ENCODE assay signal across 8 cellular contexts in the genomic region with DNA sequence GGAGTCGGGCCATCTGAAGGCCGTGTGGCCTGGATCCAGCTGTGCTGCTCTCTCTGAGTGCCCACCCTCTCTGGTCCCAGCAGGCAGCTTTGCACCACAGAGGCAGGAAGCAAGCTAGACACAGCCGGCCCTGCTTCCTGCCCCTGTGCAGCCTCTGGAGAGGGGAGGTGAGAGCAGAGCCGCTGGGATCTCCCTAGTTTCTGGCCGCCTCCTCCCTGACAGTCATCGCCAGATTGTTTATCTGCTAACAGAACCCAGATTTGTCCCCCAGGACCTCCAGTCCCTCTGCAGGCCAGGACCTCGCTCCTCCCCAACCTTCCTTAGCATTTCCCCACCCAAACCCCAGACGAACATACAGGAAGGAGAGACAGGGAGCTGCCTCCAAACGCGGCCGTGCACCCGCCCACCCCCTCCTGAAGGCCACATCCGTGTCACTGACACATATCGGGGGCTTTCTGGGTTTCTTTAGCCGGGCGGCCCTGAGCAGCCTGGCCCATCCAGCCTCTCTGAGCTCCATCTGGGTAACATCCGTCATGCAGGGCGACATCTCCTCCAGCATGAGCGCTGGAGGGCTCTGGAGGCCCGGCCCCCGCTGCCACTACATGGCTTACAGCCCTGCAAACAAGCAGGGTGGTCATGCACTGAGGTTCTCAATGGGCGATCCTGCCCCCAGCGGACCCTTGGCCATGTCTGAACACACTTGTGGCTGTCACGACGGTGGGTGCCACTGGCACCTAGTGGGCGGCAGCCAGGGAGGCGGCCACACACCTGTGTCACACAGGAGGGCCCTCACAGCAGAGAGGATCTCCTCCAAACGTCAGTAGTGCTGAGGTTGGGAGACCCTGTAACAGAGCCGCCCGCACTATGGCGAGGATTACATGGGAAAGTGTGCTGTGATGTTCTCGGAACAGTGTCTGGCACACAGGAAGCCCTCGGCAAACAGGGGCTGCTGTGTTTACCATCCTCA. TPM values are rescaled to one million over a fixed set of nuclear protein-coding genes. Genes with fewer than 3 reads are reported as not detected.
DNase-seq lines count a peak whose midpoint lies in the region; ATAC-seq and TF ChIP-seq lines count a peak whose summit lies in the region.

No MANE protein-coding gene starts in this region.

- H3K9me3 ChIP-seq in right lobe of liver (no peaks in the 10 kb centered on the region), ascending aorta (no peaks in the 10 kb centered on the region), tibial nerve (no peaks in the 10 kb centered on the region)

- DNase-seq in T-helper 2 cell treated with Interferon-gamma antibody and Interleukin-4, amounts not matched to agents 5 μg/mL and 100 μg/mL, for 36 hours (ENCODE audit: low spot score): peak; percentile 41
- DNase-seq in activated naive CD8-positive, alpha-beta T cell treated with anti-CD3 and anti-CD28 coated beads, Interleukin-2, amount 50 U/mL, for 16 hours (ENCODE audit: low read depth, low spot score): peak; percentile 12
- peak in 2 of 3 donors; percentile 52 to 60 for DNase-seq in right lobe of liver
- DNase-seq in NCI-H128 (lab: John Stamatoyannopoulos, UW; ENCODE audit: unreplicated experiment): no peak
- DNase-seq in ascending aorta (ENCODE audit: low spot score in 2 of 2): no peak
- DNase-seq in GF-D8 (lab: John Stamatoyannopoulos, UW): no peak
- DNase-seq in tibial nerve (ENCODE audit: low spot score in 2 of 2): no peak

- no peaks in the 10 kb centered on the region for H3K36me3 Mint-ChIP-seq in T-helper 2 cell treated with Interferon-gamma antibody and Interleukin-4, amounts not matched to agents 5 μg/mL and 100 μg/mL, for 36 hours (ENCODE audit: low read depth)
- no peaks in the 10 kb centered on the region for H3K36me3 Mint-ChIP-seq in stimulated activated naive CD8-positive, alpha-beta T cell treated with anti-CD3 and anti-CD28 coated beads, Interleukin-15, Interleukin-2, amounts not matched to agents 100 ng/mL and 50 ng/mL, for 24 hours (ENCODE audit: low read depth)

- H3K36me3 ChIP-seq in right lobe of liver (peaks cover 0 to 43% (median 16%) of the 10 kb centered on the region in 4 donors), ascending aorta (no peaks in the 10 kb centered on the region), tibial nerve (no peaks in the 10 kb centered on the region)

- no peaks in the 10 kb centered on the region for H3K9me3 Mint-ChIP-seq in T-helper 2 cell treated with Interferon-gamma antibody and Interleukin-4, amounts not matched to agents 5 μg/mL and 100 μg/mL, for 36 hours
- no peaks in the 10 kb centered on the region for H3K9me3 Mint-ChIP-seq in stimulated activated naive CD8-positive, alpha-beta T cell treated with anti-CD3 and anti-CD28 coated beads, Interleukin-15, Interleukin-2, amounts not matched to agents 100 ng/mL and 50 ng/mL, for 24 hours

- peak overlapping the region; percentile 82 for H3K4me3 Mint-ChIP-seq in T-helper 2 cell treated with Interferon-gamma antibody and Interleukin-4, amounts not matched to agents 5 μg/mL and 100 μg/mL, for 36 hours
- H3K4me3 Mint-ChIP-seq in stimulated activated naive CD8-positive, alpha-beta T cell treated with anti-CD3 and anti-CD28 coated beads, Interleukin-15, Interleukin-2, amounts not matched to agents 100 ng/mL and 50 ng/mL, for 24 hours: peak overlapping the region; percentile 69

- no peaks in the 10 kb centered on the region for H3K27me3 Mint-ChIP-seq in T-helper 2 cell treated with Interferon-gamma antibody and Interleukin-4, amounts not matched to agents 5 μg/mL and 100 μg/mL, for 36 hours (ENCODE audit: low read depth)
- no peaks in the 10 kb centered on the region for H3K27me3 Mint-ChIP-seq in stimulated activated naive CD8-positive, alpha-beta T cell treated with anti-CD3 and anti-CD28 coated beads, Interleukin-15, Interleukin-2, amounts not matched to agents 100 ng/mL and 50 ng/mL, for 24 hours

- TF ChIP-seq CTCF in right lobe of liver (IDR thresholded peaks at IDR 0.05) (no peak), ascending aorta (IDR thresholded peaks at IDR 0.05) (no peak), tibial nerve (IDR thresholded peaks at IDR 0.05) (no peak)

- WGBS in right lobe of liver (ENCODE audit: insufficient coverage, low coverage, low lambda C conversion rate, missing lambda C conversion rate): 58% methylated on average over 11 of the region's 33 CpGs
- 63 to 65% methylated on average over 23 to 27 of the region's 33 CpGs for WGBS in tibial nerve, 2 donors

- H3K27ac ChIP-seq in right lobe of liver (peak overlapping the region in 2 of 3 donors; percentile 4 to 77), ascending aorta (no peak overlapping the region), tibial nerve (peak overlapping the region in 2 of 4 donors; percentile 17 to 75)

- H3K4me1 ChIP-seq in right lobe of liver: no peaks in the 10 kb centered on the region
- no peaks in the 10 kb centered on the region for H3K4me1 ChIP-seq in ascending aorta
- H3K4me1 ChIP-seq in tibial nerve: peaks cover 0 to 29% (median 10%) of the 10 kb centered on the region in 4 donors

- TF ChIP-seq EP300 in tibial nerve (IDR thresholded peaks at IDR 0.05): no peak

- H3K27ac Mint-ChIP-seq in T-helper 2 cell treated with Interferon-gamma antibody and Interleukin-4, amounts not matched to agents 5 μg/mL and 100 μg/mL, for 36 hours: peak overlapping the region; percentile 98
- H3K27ac Mint-ChIP-seq in stimulated activated naive CD8-positive, alpha-beta T cell treated with anti-CD3 and anti-CD28 coated beads, Interleukin-15, Interleukin-2, amounts not matched to agents 100 ng/mL and 50 ng/mL, for 24 hours: peak overlapping the region; percentile 92

- H3K27me3 ChIP-seq in right lobe of liver (no peaks in the 10 kb centered on the region), ascending aorta (no peaks in the 10 kb centered on the region), tibial nerve (no peaks in the 10 kb centered on the region)

- peak; percentile 45 to 72 (median 54) for ATAC-seq in right lobe of liver

- H3K4me3 ChIP-seq in right lobe of liver (no peak overlapping the region), ascending aorta (no peak overlapping the region), tibial nerve (no peak overlapping the region)

- TF ChIP-seq POLR2A in right lobe of liver (IDR thresholded peaks at IDR 0.05) (no peak), tibial nerve (IDR thresholded peaks at IDR 0.05) (no peak)

- peaks cover 19% of the 10 kb centered on the region for H3K4me1 Mint-ChIP-seq in T-helper 2 cell treated with Interferon-gamma antibody and Interleukin-4, amounts not matched to agents 5 μg/mL and 100 μg/mL, for 36 hours (ENCODE audit: low read depth)
- peaks cover 22% of the 10 kb centered on the region for H3K4me1 Mint-ChIP-seq in stimulated activated naive CD8-positive, alpha-beta T cell treated with anti-CD3 and anti-CD28 coated beads, Interleukin-15, Interleukin-2, amounts not matched to agents 100 ng/mL and 50 ng/mL, for 24 hours (ENCODE audit: low read depth)

- intact Hi-C loops in right lobe of liver (cut with DNase I): no loop called here
- intact Hi-C loops in ascending aorta (cut with DNase I): no loop called here

RNA-seq across cellular contexts. Expression of a gene that starts 47.6 kb away (rescaled TPM):
- 10 to 100 TPM in 1 of 6 experiments, 1 to 10 TPM in 5; 1.2 to 12.9 (median 5.7) TPM for total RNA-seq in right lobe of liver
- total RNA-seq in ascending aorta: not detected
- total RNA-seq in tibial nerve: 1 to 10 TPM in 1 of 4 donors, under 1 TPM in 2, not detected in 1; under 0.01 to 1.2 (median 0.22) TPM

RNA-seq across cellular contexts. Expression of a gene that starts 54.4 kb away (rescaled TPM):
- total RNA-seq in right lobe of liver (100 to 1,000 TPM in 3 of 6 experiments, 10 to 100 TPM in 3; 67.3 to 183 (median 101) TPM), ascending aorta (1.3 TPM), tibial nerve (10 to 100 TPM in 1 of 4 donors, 1 to 10 TPM in 3; 2.9 to 16.4 (median 5.9) TPM)

Comparison
In these comparisons a context has a peak if more than half of its experiments do, and no peak if none do; other contexts are left out.
1. DNase-seq: peak in T-helper 2 cell treated with Interferon-gamma antibody and Interleukin-4, amounts not matched to agents 5 μg/mL and 100 μg/mL, for 36 hours (single experiment), activated naive CD8-positive, alpha-beta T cell treated with anti-CD3 and anti-CD28 coated beads, Interleukin-2, amount 50 U/mL, for 16 hours (single experiment) and right lobe of liver (2 of 3); none in NCI-H128 (single experiment), ascending aorta (0 of 2), GF-D8 (single experiment) and tibial nerve (0 of 2).
2. H3K27ac ChIP-seq: peak in right lobe of liver (2 of 3); none in ascending aorta (0 of 2).